Comparison of ENCODE assay signal across 14 cellular contexts in the genomic region with DNA sequence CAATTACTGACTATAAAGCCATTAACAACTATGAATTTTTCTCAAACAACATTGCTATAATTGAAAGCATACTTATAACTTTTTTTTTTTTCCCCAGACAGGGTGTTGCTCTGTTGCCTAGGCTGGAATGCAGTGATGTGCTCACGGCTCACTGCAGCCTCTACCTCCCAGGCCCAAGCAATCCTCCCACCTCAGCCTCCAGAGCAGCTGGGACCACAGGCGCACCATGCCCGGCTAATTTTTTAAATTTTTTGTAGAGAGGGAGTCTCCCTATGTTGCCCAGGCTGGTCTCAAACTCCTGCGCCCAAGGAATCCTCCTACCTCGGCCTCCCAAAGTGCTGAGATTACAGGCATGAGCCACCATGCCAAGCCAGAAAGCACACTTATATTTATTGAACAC. TPM values are rescaled to one million over a fixed set of nuclear protein-coding genes. Genes with fewer than 3 reads are reported as not detected.
DNase-seq lines count a peak whose midpoint lies in the region; ATAC-seq and TF ChIP-seq lines count a peak whose summit lies in the region.
"Had no signal": no experiment of that assay in that cellular context is flagged by ENCODE, and none has a peak within 500 bp of the region (broad histone marks: within the 10 kb centered on the region; RNA-seq: fewer than 3 reads in every experiment).

No MANE protein-coding gene starts in this region.

- H3K9me3 ChIP-seq in cardiac muscle cell (ENCODE audit: low read depth) = no peaks in the 10 kb centered on the region
- no peaks in the 10 kb centered on the region for H3K9me3 ChIP-seq in muscle layer of colon (ENCODE audit: low read length)
- no peaks in the 10 kb centered on the region for H3K9me3 ChIP-seq in uterus
- H3K9me3 ChIP-seq: ovary had no signal

- H3K27ac ChIP-seq in cardiac muscle cell (peak overlapping the region; percentile 98), epithelial cell of prostate (peak overlapping the region; percentile 97), muscle layer of colon (ENCODE audit: low read depth, low read length) (peak overlapping the region; percentile 57), uterus (peak overlapping the region; percentile 94 to 97)

- intact Hi-C loops in left ventricle myocardium superior (cut with micrococcal nuclease) = no loop called here
- intact Hi-C loops in uterus (cut with DNase I; ENCODE audit: low total_unique reads) = no loop called here
- intact Hi-C loops in left colon (cut with DNase I, micrococcal nuclease) = no loop called here

- H3K27me3 ChIP-seq in cardiac muscle cell (no peaks in the 10 kb centered on the region), muscle layer of colon (ENCODE audit: control insufficient read depth in 1 of 2, insufficient read depth in 2 of 2, low read length in 2 of 2) (no peaks in the 10 kb centered on the region), uterus (no peaks in the 10 kb centered on the region)
- H3K27me3 ChIP-seq: ovary had no signal

- no peak for ATAC-seq in left ventricle myocardium superior
- ATAC-seq in left colon = no peak
- no peak for ATAC-seq in HG03378 (IDR thresholded peaks at IDR 0.05; ENCODE audit: unreplicated experiment)
- ATAC-seq: stimulated activated naive CD8-positive, alpha-beta T cell treated with anti-CD3 and anti-CD28 coated beads, Interleukin-15, Interleukin-2, amounts not matched to agents 100 U/mL and 50 U/mL, for 24 hours had no signal

- H3K4me1 ChIP-seq in cardiac muscle cell (ENCODE audit: low read depth) (peaks cover 35% of the 10 kb centered on the region), muscle layer of colon (ENCODE audit: insufficient read depth, low read length) (peaks cover 38% of the 10 kb centered on the region), uterus (peaks cover 0 to 4% of the 10 kb centered on the region in 2 donors)

- no peak overlapping the region for H3K9ac ChIP-seq in muscle layer of colon (ENCODE audit: low read length)

- DNase-seq in cardiac muscle cell (ENCODE audit: low read depth in 1 of 2, low spot score in 1 of 2) (no peak), left ventricle myocardium superior (no peak), epithelial cell of prostate (ENCODE audit: low read depth, low spot score) (no peak), uterus (no peak), left colon (no peak), HuH-7.5 (ENCODE audit: low spot score) (no peak)
- DNase-seq: activated CD4-positive, alpha-beta T cell treated with anti-CD3 and anti-CD28 coated beads for 4 hours; kidney glomerular epithelial cell; NCI-H2107; stimulated activated CD4-positive, alpha-beta T cell treated with anti-CD3 and anti-CD28 coated beads, Interleukin-4, amount 100 ng/mL, for 1 hour; stimulated activated naive CD8-positive, alpha-beta T cell treated with anti-CD3 and anti-CD28 coated beads, Interleukin-15, Interleukin-2, amounts not matched to agents 100 U/mL and 50 U/mL, for 24 hours had no signal

- H3K4me3 ChIP-seq in cardiac muscle cell = no peak overlapping the region
- H3K4me3 ChIP-seq in muscle layer of colon (ENCODE audit: low read depth in 1 of 2, low read length in 2 of 2) = no peak overlapping the region
- H3K4me3 ChIP-seq in uterus = no peak overlapping the region
- H3K4me3 ChIP-seq: ovary had no signal

- TF ChIP-seq CTCF in cardiac muscle cell (IDR thresholded peaks at IDR 0.05; ENCODE audit: low read depth, low read length) = no peak
- TF ChIP-seq CTCF in uterus (IDR thresholded peaks at IDR 0.05) = no peak

- H3K36me3 ChIP-seq in cardiac muscle cell (no peaks in the 10 kb centered on the region), muscle layer of colon (ENCODE audit: insufficient read depth, low read length) (no peaks in the 10 kb centered on the region), uterus (no peaks in the 10 kb centered on the region)
- H3K36me3 ChIP-seq: ovary had no signal

- TF ChIP-seq POLR2A in uterus (IDR thresholded peaks at IDR 0.05) = no peak

RNA-seq across cellular contexts. Expression of gene WEE1, which starts 6.1 kb away (rescaled TPM):
- 63.8 and 95.9 TPM in 2 replicates for total RNA-seq in cardiac muscle cell
- polyA plus RNA-seq in cardiac muscle cell = 92.5 and 118 TPM in 2 replicates
- 38.3 TPM for total RNA-seq in left ventricle myocardium superior
- 100 to 1,000 TPM in 1 of 4 donors, 10 to 100 TPM in 3; 30.0 to 105 (median 60.0) TPM for total RNA-seq in uterus
- total RNA-seq in left colon = 10 to 100 TPM; 16.1 to 23.9 TPM
